In the genomic region with DNA sequence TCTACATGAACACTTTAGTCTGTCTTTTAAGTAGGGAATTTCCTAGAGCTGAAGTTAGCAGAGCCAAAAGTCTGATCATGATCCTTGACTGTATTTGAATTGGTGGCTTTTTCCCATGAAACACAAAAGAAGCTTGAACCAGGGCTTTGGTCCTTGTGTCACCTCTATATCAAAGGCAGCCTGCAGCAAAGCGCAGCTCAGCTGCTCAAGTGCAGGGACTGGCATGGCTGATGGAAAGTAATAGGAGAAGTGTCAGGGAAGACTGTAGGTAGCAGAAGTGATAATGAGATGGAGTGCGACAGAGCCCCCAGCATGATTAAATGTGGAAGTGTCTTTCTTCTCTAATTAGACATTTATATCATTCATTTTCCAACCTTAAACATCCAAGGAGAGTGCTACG, we compare ENCODE assay signal across 19 cellular contexts.
A peak's percentile ranks its signal among the peaks of the same experiment; 100 is the strongest.
DNase-seq lines count a peak whose midpoint lies in the region; ATAC-seq and TF ChIP-seq lines count a peak whose summit lies in the region.
"Had no signal": no experiment of that assay in that cellular context is flagged by ENCODE, and none has a peak within 500 bp of the region (broad histone marks: within the 10 kb centered on the region; RNA-seq: fewer than 3 reads in every experiment).

No MANE protein-coding gene starts in this region.

- H3K36me3 ChIP-seq in BLaER1 treated with 17β-estradiol and CSF1 and Interleukin-3, amounts not matched to agents 10 nM and 100 nM = no peaks in the 10 kb centered on the region
- H3K36me3 ChIP-seq in SK-N-MC (ENCODE audit: insufficient read depth, low read length) = no peaks in the 10 kb centered on the region

- DNase-seq in SK-N-MC (ENCODE audit: low read depth, low spot score) (no peak), glutamatergic neuron (no peak), pons (ENCODE audit: low spot score) (peak; percentile 9), A172 (ENCODE audit: low spot score) (no peak), mesothelial cell of epicardium (ENCODE audit: low spot score in 2 of 2, unreplicated experiment in 2 of 2) (no peak)
- DNase-seq: AML-193; CD4-positive, alpha-beta memory T cell; GF-D8; HFFc6; IMR-90; MV-4-11; NCI-H1436 treated with DMSO at 0.1 percent for 48 hours; NCI-H2081 treated with DMSO at 0.1 percent for 48 hours; NCI-H226; NK-92 treated with Interleukin-12 subunit alpha and Interleukin-12 subunit beta, amount 100 ng/mL, for 24 hours; OCI-M1 had no signal

- peak overlapping the region; percentile 59 to 84 (median 80) for H3K4me2 ChIP-seq in BLaER1 treated with 17β-estradiol and CSF1 and Interleukin-3, amounts not matched to agents 10 nM and 100 nM

- H3K27ac ChIP-seq in BLaER1 treated with 17β-estradiol and CSF1 and Interleukin-3, amounts not matched to agents 10 nM and 100 nM = peak overlapping the region; percentile 9 to 96 (median 89); a peak in 21 of 22 replicates
- H3K27ac ChIP-seq in SK-N-MC = peak overlapping the region; percentile 72
- H3K27ac ChIP-seq: RWPE1 had no signal

- peaks cover 8% of the 10 kb centered on the region for H3K9me3 Mint-ChIP-seq in glutamatergic neuron (ENCODE audit: unreplicated experiment)
- H3K9me3 Mint-ChIP-seq in mesothelial cell of epicardium = peaks cover 19% of the 10 kb centered on the region

- H3K27me3 Mint-ChIP-seq in glutamatergic neuron (ENCODE audit: unreplicated experiment) = peaks cover 2% of the 10 kb centered on the region
- H3K27me3 Mint-ChIP-seq in mesothelial cell of epicardium (ENCODE audit: low read depth) = no peaks in the 10 kb centered on the region
- H3K27me3 Mint-ChIP-seq: CD4-positive, alpha-beta memory T cell had no signal

- H3K9ac ChIP-seq in BLaER1 treated with 17β-estradiol and CSF1 and Interleukin-3, amounts not matched to agents 10 nM and 100 nM = peak overlapping the region in 10 of 11 experiments; percentile 50 to 75 (median 62); a peak in 19 of 22 replicates
- H3K9ac ChIP-seq in SK-N-MC (ENCODE audit: insufficient read length) = no peak overlapping the region

- H3K4me1 ChIP-seq in BLaER1 treated with 17β-estradiol and CSF1 and Interleukin-3, amounts not matched to agents 10 nM and 100 nM = peaks cover 29 to 49% (median 42%) of the 10 kb centered on the region in 10 experiments

- H3K4me3 Mint-ChIP-seq in glutamatergic neuron (ENCODE audit: unreplicated experiment) = no peak overlapping the region
- H3K4me3 Mint-ChIP-seq in mesothelial cell of epicardium = no peak overlapping the region
- H3K4me3 Mint-ChIP-seq: CD4-positive, alpha-beta memory T cell; HFFc6 had no signal

- H3K36me3 Mint-ChIP-seq in glutamatergic neuron (ENCODE audit: unreplicated experiment) = no peaks in the 10 kb centered on the region
- no peaks in the 10 kb centered on the region for H3K36me3 Mint-ChIP-seq in mesothelial cell of epicardium
- H3K36me3 Mint-ChIP-seq: CD4-positive, alpha-beta memory T cell had no signal

- no peaks in the 10 kb centered on the region for H3K27me3 ChIP-seq in BLaER1 treated with 17β-estradiol and CSF1 and Interleukin-3, amounts not matched to agents 10 nM and 100 nM

- H3K4me1 Mint-ChIP-seq in glutamatergic neuron (ENCODE audit: low read depth, unreplicated experiment) (peaks cover 21% of the 10 kb centered on the region), mesothelial cell of epicardium (peaks cover 3% of the 10 kb centered on the region)

- H3K4me3 ChIP-seq in BLaER1 treated with 17β-estradiol and CSF1 and Interleukin-3, amounts not matched to agents 10 nM and 100 nM = 0 out of 20 replicates have a peak overlapping the region, but pooled peaks of 1 of the 10 experiments have one; percentile 3
- H3K4me3 ChIP-seq in SK-N-MC = peak overlapping the region; percentile 43

- H3K27ac Mint-ChIP-seq in glutamatergic neuron (ENCODE audit: unreplicated experiment) (peak overlapping the region; percentile 57), mesothelial cell of epicardium (no peak overlapping the region)
- H3K27ac Mint-ChIP-seq: CD4-positive, alpha-beta memory T cell; HFFc6 had no signal

- no peaks in the 10 kb centered on the region for H4K20me1 ChIP-seq in BLaER1 treated with 17β-estradiol and CSF1 and Interleukin-3, amounts not matched to agents 10 nM and 100 nM

- H3K9me3 ChIP-seq in BLaER1 treated with 17β-estradiol and CSF1 and Interleukin-3, amounts not matched to agents 10 nM and 100 nM (replicated peaks in 1 of 11) = peaks cover 0 to 28% (median 7%) of the 10 kb centered on the region in 11 experiments; a peak in 12 of 22 replicates
- H3K9me3 ChIP-seq in SK-N-MC (ENCODE audit: low read depth, low read length) = no peaks in the 10 kb centered on the region

- TF ChIP-seq CTCF in glutamatergic neuron (IDR thresholded peaks at IDR 0.05; ENCODE audit: partially characterized antibody, unreplicated experiment) (no peak), mesothelial cell of epicardium (IDR thresholded peaks at IDR 0.05; ENCODE audit: unreplicated experiment) (no peak)

- no peak for ATAC-seq in HG02970 (IDR thresholded peaks at IDR 0.05; ENCODE audit: low FRiP score, unreplicated experiment)
